8 cellular contexts compared by ENCODE assay signal in genomic region chr7:1175967-1176851, GRCh38. TPM values are rescaled to one million over a fixed set of nuclear protein-coding genes. Genes with fewer than 3 reads are reported as not detected.
DNase-seq lines count a peak whose midpoint lies in the region; ATAC-seq and TF ChIP-seq lines count a peak whose summit lies in the region.

No MANE protein-coding gene starts in this region.

- DNase-seq in NCI-H2081 (lab: John Stamatoyannopoulos, UW) (peak; percentile 79 to 82), NCI-H2081 treated with DMSO at 0.1 percent for 48 hours (lab: John Stamatoyannopoulos, UW) (no peak), KBM-7 (peak; percentile 88), RWPE1 (ENCODE audit: low spot score) (peak; percentile 71), foreskin fibroblast (peak; percentile 49 to 83), nucleus accumbens (lab: John Stamatoyannopoulos, UW) (peak in 50 of 56 donors; percentile 10 to 87 (median 55)), superior temporal gyrus (ENCODE audit: extremely low spot score) (peak; percentile 72)

- peaks cover 13% of the 10 kb centered on the region for H3K27me3 Mint-ChIP-seq in activated T-helper 17 cell treated with anti-CD3 and anti-CD28 coated beads, Interleukin-2, amount 50 U/mL, for 72 hours

- ATAC-seq in activated T-helper 17 cell treated with anti-CD3 and anti-CD28 coated beads, Interleukin-2, amount 50 U/mL, for 72 hours (replicated peaks) = peak; percentile 88

- TF ChIP-seq CTCF in RWPE1 (conservative IDR thresholded peaks at IDR 0.05; ENCODE audit: low read depth) (peak; percentile 96), foreskin fibroblast (IDR thresholded peaks at IDR 0.05; ENCODE audit: low read depth, low read length) (peak; percentile 89)

- in situ Hi-C loops in KBM-7 (cut with MboI; ENCODE audit: low pct_unique_long_range_greater_than_20kb, low sequenced_read_pairs) = no loop called here

- CTCF ChIA-PET in RWPE1 (lab: Yijun Ruan, JAX) = interaction anchor here (0.6 to 2.8 kb wide), 20 partner anchors 10 to 438 kb away, joined by 3 to 31 read pairs (median 3); no protein-coding TSS in a partner anchor

- POLR2A ChIA-PET in RWPE1 (lab: Yijun Ruan, JAX; ENCODE audit: low non-redundant PET) = no interaction called here

- H3K4me3 Mint-ChIP-seq in activated T-helper 17 cell treated with anti-CD3 and anti-CD28 coated beads, Interleukin-2, amount 50 U/mL, for 72 hours = peak overlapping the region; percentile 85

- peak overlapping the region; percentile 82 for H3K27ac Mint-ChIP-seq in activated T-helper 17 cell treated with anti-CD3 and anti-CD28 coated beads, Interleukin-2, amount 50 U/mL, for 72 hours

- peak overlapping the region; percentile 44 for H3K27ac ChIP-seq in RWPE1

- H3K36me3 Mint-ChIP-seq in activated T-helper 17 cell treated with anti-CD3 and anti-CD28 coated beads, Interleukin-2, amount 50 U/mL, for 72 hours (ENCODE audit: low read depth) = peaks cover 9% of the 10 kb centered on the region

- H3K4me3 ChIP-seq in foreskin fibroblast (ENCODE audit: low read depth in 1 of 2, low read length in 2 of 2) = peak overlapping the region in 1 of 2 donors; percentile 5

- H3K4me1 Mint-ChIP-seq in activated T-helper 17 cell treated with anti-CD3 and anti-CD28 coated beads, Interleukin-2, amount 50 U/mL, for 72 hours = peaks cover 8% of the 10 kb centered on the region

- no peaks in the 10 kb centered on the region for H3K9me3 Mint-ChIP-seq in activated T-helper 17 cell treated with anti-CD3 and anti-CD28 coated beads, Interleukin-2, amount 50 U/mL, for 72 hours

RNA-seq across cellular contexts. Expression of gene ZFAND2A, which starts 16.2 kb away (rescaled TPM):
- 10 to 100 TPM; 27.1 to 27.7 TPM for total RNA-seq in activated T-helper 17 cell treated with anti-CD3 and anti-CD28 coated beads, Interleukin-2, amount 50 U/mL, for 72 hours

RNA-seq across cellular contexts. Expression of gene UNCX, which starts 56.5 kb away (rescaled TPM):
- total RNA-seq in activated T-helper 17 cell treated with anti-CD3 and anti-CD28 coated beads, Interleukin-2, amount 50 U/mL, for 72 hours = not detected
